9 cellular contexts compared by ENCODE assay signal in the genomic region with DNA sequence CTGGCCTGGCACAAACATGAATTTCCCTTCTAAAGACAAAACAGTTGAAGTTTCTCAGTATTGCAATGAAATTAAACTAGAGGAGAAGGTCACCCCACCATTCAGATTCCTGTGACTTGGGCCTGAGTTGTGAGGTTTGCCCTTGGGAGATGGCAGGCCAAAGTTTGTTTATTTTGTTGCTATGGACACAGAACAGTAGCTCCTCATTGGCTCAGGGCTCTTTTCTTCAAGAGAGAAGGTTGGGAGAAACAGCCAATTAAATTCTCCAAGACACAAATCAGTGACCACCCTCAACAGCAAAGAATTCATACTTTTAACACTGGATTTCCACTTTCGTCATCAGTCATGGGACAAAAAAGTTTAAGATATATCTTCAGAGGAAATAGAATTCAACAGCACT. TPM values are rescaled to one million over a fixed set of nuclear protein-coding genes. Genes with fewer than 3 reads are reported as not detected.
DNase-seq lines count a peak whose midpoint lies in the region; ATAC-seq and TF ChIP-seq lines count a peak whose summit lies in the region.
"Had no signal": no experiment of that assay in that cellular context is flagged by ENCODE, and none has a peak within 500 bp of the region (broad histone marks: within the 10 kb centered on the region; RNA-seq: fewer than 3 reads in every experiment).

A gene with protein sequence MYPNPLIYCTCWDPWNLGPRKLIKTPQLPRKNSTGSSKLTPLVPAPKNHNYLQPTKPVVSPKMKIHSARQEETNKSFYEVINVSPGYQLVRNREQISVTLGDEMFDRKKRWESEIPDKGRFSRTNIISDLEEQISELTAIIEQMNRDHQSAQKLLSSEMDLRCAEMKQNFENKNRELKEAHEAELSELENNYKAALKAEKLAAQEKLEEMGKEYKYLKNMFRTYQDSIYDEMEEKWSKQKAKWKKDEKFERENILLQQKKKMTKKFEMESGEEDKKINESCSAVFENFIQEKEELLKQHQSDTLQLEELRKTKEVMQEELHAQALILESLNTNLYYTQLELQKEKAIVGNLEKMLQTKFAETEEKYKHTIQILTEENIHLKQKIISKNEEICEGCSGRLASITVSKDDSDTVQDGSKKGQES (minus strand): TSS at position 130 of the 400 bp plus-strand sequence. CDS start 5,941 bp downstream, outside the sequence.

- H3K36me3 ChIP-seq in adrenal gland (replicated peaks in 1 of 2) (no peaks in the 10 kb centered on the region), left ventricle myocardium inferior (peaks cover 41% of the 10 kb centered on the region)

- H3K27ac Mint-ChIP-seq in activated T-helper 17 cell treated with anti-CD3 and anti-CD28 coated beads, Interleukin-2, amount 50 U/mL, for 72 hours, result no peak within 1 kb of the TSS

- no peaks in the 10 kb centered on the region for H3K9me3 ChIP-seq in adrenal gland (replicated peaks in 1 of 3)
- no peaks in the 10 kb centered on the region for H3K9me3 ChIP-seq in left ventricle myocardium inferior (replicated peaks)

- H3K27ac ChIP-seq in adrenal gland, result peak within 1 kb of the TSS in 3 of 5 donors; percentile 30 to 63 (median 35)
- H3K27ac ChIP-seq in left ventricle myocardium inferior (replicated peaks), result peak within 1 kb of the TSS; percentile 84

- DNase-seq in HEK293T (ENCODE audit: extremely low spot score) (peak; percentile 46), adrenal gland (peak; percentile 44 to 82 (median 69)), left ventricle myocardium inferior (no peak), skeletal muscle cell (ENCODE audit: low read depth) (peak; percentile 24)
- no peak for DNase-seq in stimulated activated naive CD8-positive, alpha-beta T cell treated with anti-CD3 and anti-CD28 coated beads, Interleukin-15, Interleukin-2, amounts not matched to agents 100 U/mL and 50 U/mL, for 24 hours
- DNase-seq: stimulated activated naive CD4-positive, alpha-beta T cell had no signal

- no peak within 1 kb of the TSS for H3K4me3 ChIP-seq in adrenal gland
- peak within 1 kb of the TSS; percentile 52 for H3K4me3 ChIP-seq in left ventricle myocardium inferior
- no peak within 1 kb of the TSS for H3K4me3 ChIP-seq in skeletal muscle cell (ENCODE audit: low read depth, low read length)

- H3K4me1 ChIP-seq in adrenal gland (replicated peaks in 1 of 2) (no peaks in the 10 kb centered on the region), left ventricle myocardium inferior (peaks cover 26% of the 10 kb centered on the region)

- no peaks in the 10 kb centered on the region for H3K9me3 Mint-ChIP-seq in activated T-helper 17 cell treated with anti-CD3 and anti-CD28 coated beads, Interleukin-2, amount 50 U/mL, for 72 hours

- TF ChIP-seq CTCF in adrenal gland (IDR thresholded peaks at IDR 0.05), result no peak
- TF ChIP-seq CTCF in left ventricle myocardium inferior (IDR thresholded peaks at IDR 0.05; ENCODE audit: borderline replicate concordance), result no peak

- H3K4me1 Mint-ChIP-seq in activated T-helper 17 cell treated with anti-CD3 and anti-CD28 coated beads, Interleukin-2, amount 50 U/mL, for 72 hours, result peaks cover 7% of the 10 kb centered on the region

- H3K36me3 Mint-ChIP-seq in activated T-helper 17 cell treated with anti-CD3 and anti-CD28 coated beads, Interleukin-2, amount 50 U/mL, for 72 hours (ENCODE audit: low read depth), result peaks cover 13% of the 10 kb centered on the region

- H3K27me3 ChIP-seq in adrenal gland (no peaks in the 10 kb centered on the region), left ventricle myocardium inferior (ENCODE audit: low read depth) (no peaks in the 10 kb centered on the region)

- no peak for ATAC-seq in GM21526 (IDR thresholded peaks at IDR 0.05; ENCODE audit: low FRiP score, unreplicated experiment)
- ATAC-seq in activated T-helper 17 cell treated with anti-CD3 and anti-CD28 coated beads, Interleukin-2, amount 50 U/mL, for 72 hours (replicated peaks), result no peak
- no peak for ATAC-seq in stimulated activated naive CD8-positive, alpha-beta T cell treated with anti-CD3 and anti-CD28 coated beads, Interleukin-15, Interleukin-2, amounts not matched to agents 100 U/mL and 50 U/mL, for 24 hours
- no peak for ATAC-seq in GM21360 (IDR thresholded peaks at IDR 0.05; ENCODE audit: unreplicated experiment)

- 5 to 38% (median 30%) methylated on average over 1 of the region's 1 CpG for WGBS in adrenal gland, 4 donors

- POLR2A ChIA-PET in HEK293T (lab: Yijun Ruan, JAX), result no interaction called here

- intact Hi-C loops in adrenal gland (cut with DNase I) (loop anchor here in 1 of 2 donors (10.0 kb wide), 1 partner anchor 92 kb away; a partner anchor contains a TSS), left ventricle myocardium inferior (cut with micrococcal nuclease) (no loop called here)

- no peak for TF ChIP-seq POLR2A in adrenal gland (IDR thresholded peaks at IDR 0.05)

- no peak within 1 kb of the TSS for H3K4me3 Mint-ChIP-seq in activated T-helper 17 cell treated with anti-CD3 and anti-CD28 coated beads, Interleukin-2, amount 50 U/mL, for 72 hours

- CTCF ChIA-PET in HEK293T (lab: Yijun Ruan, JAX), result no interaction called here

- H3K27me3 Mint-ChIP-seq in activated T-helper 17 cell treated with anti-CD3 and anti-CD28 coated beads, Interleukin-2, amount 50 U/mL, for 72 hours, result no peaks in the 10 kb centered on the region

TF ChIP-seq in HEK293T, 16 proteins besides CTCF, POLR2A, EP300 and RAD21:
- no peak for TF ChIP-seq FOXA1 (IDR thresholded peaks at IDR 0.05)
- no peak for TF ChIP-seq SP1 (IDR thresholded peaks at IDR 0.05)
- TF ChIP-seq, protein P1, sequence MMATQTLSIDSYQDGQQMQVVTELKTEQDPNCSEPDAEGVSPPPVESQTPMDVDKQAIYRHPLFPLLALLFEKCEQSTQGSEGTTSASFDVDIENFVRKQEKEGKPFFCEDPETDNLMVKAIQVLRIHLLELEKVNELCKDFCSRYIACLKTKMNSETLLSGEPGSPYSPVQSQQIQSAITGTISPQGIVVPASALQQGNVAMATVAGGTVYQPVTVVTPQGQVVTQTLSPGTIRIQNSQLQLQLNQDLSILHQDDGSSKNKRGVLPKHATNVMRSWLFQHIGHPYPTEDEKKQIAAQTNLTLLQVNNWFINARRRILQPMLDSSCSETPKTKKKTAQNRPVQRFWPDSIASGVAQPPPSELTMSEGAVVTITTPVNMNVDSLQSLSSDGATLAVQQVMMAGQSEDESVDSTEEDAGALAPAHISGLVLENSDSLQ (IDR thresholded peaks at IDR 0.05), result 0 out of 2 replicates have a peak, but pooled peaks have one; percentile 11

RNA-seq across cellular contexts. Expression of the gene that starts here (rescaled TPM):
- 1 to 10 TPM in 5 of 8 donors, under 1 TPM in 2, not detected in 1; 0.52 to 4.0 (median 1.9) TPM for total RNA-seq in adrenal gland
- 1 to 10 TPM; 1.0 to 2.7 (median 1.2) TPM for polyA plus RNA-seq in adrenal gland
- total RNA-seq in left ventricle myocardium inferior, result 11.8 TPM
- total RNA-seq in activated T-helper 17 cell treated with anti-CD3 and anti-CD28 coated beads, Interleukin-2, amount 50 U/mL, for 72 hours, result 1 to 10 TPM; 1.1 to 2.1 TPM

Comparison
In these comparisons a context has a peak if more than half of its experiments do, and no peak if none do; other contexts are left out.
1. DNase-seq: peak in HEK293T (single experiment), adrenal gland (7 of 7) and skeletal muscle cell (single experiment); none in left ventricle myocardium inferior (single experiment) and stimulated activated naive CD8-positive, alpha-beta T cell treated with anti-CD3 and anti-CD28 coated beads, Interleukin-15, Interleukin-2, amounts not matched to agents 100 U/mL and 50 U/mL, for 24 hours (single experiment).